17 cellular contexts compared by ENCODE assay signal in genomic region chr14:99128185-99128584, GRCh38.
"Had no signal": no experiment of that assay in that cellular context is flagged by ENCODE, and none has a peak within 500 bp of the region (broad histone marks: within the 10 kb centered on the region; RNA-seq: fewer than 3 reads in every experiment).

No MANE protein-coding gene starts in this region.

- ATAC-seq: left ventricle myocardium superior, T-cell had no signal

- H3K4me3 ChIP-seq: coronary artery, ovary, tibial artery had no signal

- H3K27ac ChIP-seq: coronary artery, ovary, tibial artery had no signal

- DNase-seq: activated CD8-positive, alpha-beta memory T cell treated with anti-CD3 and anti-CD28 coated beads, Interleukin-2, amount 50 U/mL, for 4 hours; activated gamma-delta T cell treated with Interleukin-2 at 50 U/mL for 16 hours; activated naive CD8-positive, alpha-beta T cell treated with anti-CD3 and anti-CD28 coated beads for 36 hours; amygdala; effector CD8-positive, alpha-beta T cell; left ventricle myocardium superior; ovary; stimulated activated CD4-positive, alpha-beta T cell treated with anti-CD3 and anti-CD28 coated beads, Interleukin-12 subunit alpha, Interleukin-12 subunit beta, amount 100 ng/mL, for 4 hours; stimulated activated CD4-positive, alpha-beta T cell treated with anti-CD3 and anti-CD28 coated beads, Interleukin-2, amount 100 ng/mL, for 24 hours; T-cell; T-helper 9 cell had no signal

- H3K27me3 Mint-ChIP-seq: activated naive CD8-positive, alpha-beta T cell treated with anti-CD3 and anti-CD28 coated beads for 36 hours; central memory CD8-positive, alpha-beta T cell; T-cell had no signal

- H3K36me3 ChIP-seq: ovary, tibial artery had no signal

- H3K27ac Mint-ChIP-seq: activated naive CD8-positive, alpha-beta T cell treated with anti-CD3 and anti-CD28 coated beads for 36 hours; T-cell had no signal

- FAIRE-seq: frontal cortex had no signal

- H3K27me3 ChIP-seq: ovary had no signal

- H3K9me3 Mint-ChIP-seq: activated naive CD8-positive, alpha-beta T cell treated with anti-CD3 and anti-CD28 coated beads for 36 hours; brain; central memory CD8-positive, alpha-beta T cell; neural crest cell; T-cell had no signal

- H3K4me3 Mint-ChIP-seq: activated naive CD8-positive, alpha-beta T cell treated with anti-CD3 and anti-CD28 coated beads for 36 hours; brain; central memory CD8-positive, alpha-beta T cell; neural crest cell; T-cell had no signal

- H3K36me3 Mint-ChIP-seq: brain had no signal

- H3K9me3 ChIP-seq: ovary, tibial artery had no signal
